In genomic region chr9:91419222-91420191, GRCh38 we compare ENCODE assay signal across 8 cellular contexts. TPM values are rescaled to one million over a fixed set of nuclear protein-coding genes. Genes with fewer than 3 reads are reported as not detected.
DNase-seq lines count a peak whose midpoint lies in the region; ATAC-seq and TF ChIP-seq lines count a peak whose summit lies in the region.

No MANE protein-coding gene starts in this region.

- H3K9me3 ChIP-seq in heart left ventricle = no peaks in the 10 kb centered on the region

- H3K27ac ChIP-seq in heart left ventricle = peak overlapping the region in 10 of 12 donors; percentile 30 to 97 (median 90)

- H3K9me3 Mint-ChIP-seq in activated CD4-positive, alpha-beta memory T cell treated with anti-CD3 and anti-CD28 coated beads for 36 hours = no peaks in the 10 kb centered on the region
- no peaks in the 10 kb centered on the region for H3K9me3 Mint-ChIP-seq in stimulated activated memory B cell treated with anti-CD40 and anti-IgM and Interleukin-4, amounts not matched to agents 10 μg/mL and 1 μg/mL and 100 μg/mL, for 72 hours

- peak overlapping the region; percentile 87 for H3K27ac Mint-ChIP-seq in activated CD4-positive, alpha-beta memory T cell treated with anti-CD3 and anti-CD28 coated beads for 36 hours
- H3K27ac Mint-ChIP-seq in stimulated activated memory B cell treated with anti-CD40 and anti-IgM and Interleukin-4, amounts not matched to agents 10 μg/mL and 1 μg/mL and 100 μg/mL, for 72 hours = peak overlapping the region; percentile 37

- TF ChIP-seq CTCF in heart left ventricle (IDR thresholded peaks at IDR 0.05) = no peak

- CTCF ChIA-PET in activated CD4-positive, alpha-beta memory T cell treated with anti-CD3 and anti-CD28 coated beads for 36 hours (lab: Charles Lee) = interaction anchor here (0.7 to 1.1 kb wide), 2 partner anchors 61 to 211 kb away, joined by 4 read pairs; no protein-coding TSS in a partner anchor

- no peak for TF ChIP-seq POLR2A in heart left ventricle (IDR thresholded peaks at IDR 0.05)

- intact Hi-C loops in activated CD4-positive, alpha-beta memory T cell treated with anti-CD3 and anti-CD28 coated beads for 36 hours (cut with micrococcal nuclease) = loop anchor here (1.0 to 5.0 kb wide), 9 partner anchors 60 to 371 kb away; no protein-coding TSS in a partner anchor
- intact Hi-C loops in heart left ventricle (cut with DNase I) = loop anchor here (5.0 to 10.0 kb wide), 14 partner anchors 55 to 502 kb away; partner anchors contain the start of gene AUH (in 8 of the 10)

- no peaks in the 10 kb centered on the region for H3K36me3 ChIP-seq in heart left ventricle

- peaks cover 0 to 76% (median 37%) of the 10 kb centered on the region in 12 donors for H3K4me1 ChIP-seq in heart left ventricle

- POLR2A ChIA-PET in activated CD4-positive, alpha-beta memory T cell treated with anti-CD3 and anti-CD28 coated beads for 36 hours (lab: Charles Lee) = interaction anchor here (0.9 to 8.6 kb wide), 9 partner anchors 22 to 347 kb away, joined by 3 to 83 read pairs (median 4); partner anchors contain the start of gene AUH

- H3K4me1 Mint-ChIP-seq in activated CD4-positive, alpha-beta memory T cell treated with anti-CD3 and anti-CD28 coated beads for 36 hours (ENCODE audit: low read depth) = peaks cover 67% of the 10 kb centered on the region
- peaks cover 64% of the 10 kb centered on the region for H3K4me1 Mint-ChIP-seq in stimulated activated memory B cell treated with anti-CD40 and anti-IgM and Interleukin-4, amounts not matched to agents 10 μg/mL and 1 μg/mL and 100 μg/mL, for 72 hours

- DNase-seq in stimulated activated CD4-positive, alpha-beta T cell treated with anti-CD3 and anti-CD28 coated beads, Interleukin-1b, Interleukin-23, amount 100 ng/mL, for 48 hours = peak; percentile 73
- no peak for DNase-seq in stimulated activated CD4-positive, alpha-beta T cell treated with anti-CD3 and anti-CD28 coated beads, Interleukin-4, amount 100 ng/mL, for 1 hour
- DNase-seq in activated CD4-positive, alpha-beta memory T cell treated with anti-CD3 and anti-CD28 coated beads for 36 hours = peak; percentile 74
- peak in 3 of 5 donors; percentile 18 to 80 (median 41) for DNase-seq in heart left ventricle
- no peak for DNase-seq in NCI-H187 (lab: John Stamatoyannopoulos, UW)
- DNase-seq in COLO668 (lab: John Stamatoyannopoulos, UW; ENCODE audit: unreplicated experiment) = no peak

- peaks cover 37% of the 10 kb centered on the region for H3K36me3 Mint-ChIP-seq in activated CD4-positive, alpha-beta memory T cell treated with anti-CD3 and anti-CD28 coated beads for 36 hours
- H3K36me3 Mint-ChIP-seq in stimulated activated memory B cell treated with anti-CD40 and anti-IgM and Interleukin-4, amounts not matched to agents 10 μg/mL and 1 μg/mL and 100 μg/mL, for 72 hours = peaks cover 29% of the 10 kb centered on the region

- peak overlapping the region in 2 of 12 donors; percentile 10 to 28 for H3K4me3 ChIP-seq in heart left ventricle

- 52 to 63% (median 59%) methylated on average over 10 of the region's 10 CpGs for WGBS in heart left ventricle, 4 donors

- ATAC-seq in heart left ventricle (peak in 2 of 4 donors; percentile 19 to 34), GM19328 (IDR thresholded peaks at IDR 0.05; ENCODE audit: unreplicated experiment) (no peak)
- ATAC-seq in stimulated activated memory B cell treated with anti-CD40 and anti-IgM and Interleukin-4, amounts not matched to agents 10 μg/mL and 1 μg/mL and 100 μg/mL, for 72 hours = no peak

- no peaks in the 10 kb centered on the region for H3K27me3 ChIP-seq in heart left ventricle

- H3K27me3 Mint-ChIP-seq in activated CD4-positive, alpha-beta memory T cell treated with anti-CD3 and anti-CD28 coated beads for 36 hours = peaks cover 8% of the 10 kb centered on the region
- no peaks in the 10 kb centered on the region for H3K27me3 Mint-ChIP-seq in stimulated activated memory B cell treated with anti-CD40 and anti-IgM and Interleukin-4, amounts not matched to agents 10 μg/mL and 1 μg/mL and 100 μg/mL, for 72 hours

- peak overlapping the region; percentile 79 for H3K4me3 Mint-ChIP-seq in activated CD4-positive, alpha-beta memory T cell treated with anti-CD3 and anti-CD28 coated beads for 36 hours
- peak overlapping the region; percentile 9 for H3K4me3 Mint-ChIP-seq in stimulated activated memory B cell treated with anti-CD40 and anti-IgM and Interleukin-4, amounts not matched to agents 10 μg/mL and 1 μg/mL and 100 μg/mL, for 72 hours

RNA-seq across cellular contexts. Expression of gene NFIL3, which starts 4.1 kb away (rescaled TPM):
- total RNA-seq in activated CD4-positive, alpha-beta memory T cell treated with anti-CD3 and anti-CD28 coated beads for 36 hours = 100 to 1,000 TPM; 102 to 104 TPM
- total RNA-seq in heart left ventricle = 10 to 100 TPM; 20.1 to 35.9 (median 24.7) TPM
- 10 to 100 TPM; 13.1 to 33.3 TPM for polyA plus RNA-seq in heart left ventricle

RNA-seq across cellular contexts. Expression of gene AUH, which starts 57.8 kb away (rescaled TPM):
- 10 to 100 TPM; 38.8 to 40.9 TPM for total RNA-seq in activated CD4-positive, alpha-beta memory T cell treated with anti-CD3 and anti-CD28 coated beads for 36 hours
- total RNA-seq in heart left ventricle = 10 to 100 TPM; 28.5 to 54.7 (median 39.7) TPM
- 10 to 100 TPM; 19.0 to 28.8 TPM for polyA plus RNA-seq in heart left ventricle

Comparison
In these comparisons a context has a peak if more than half of its experiments do, and no peak if none do; other contexts are left out.
1. DNase-seq: peak in stimulated activated CD4-positive, alpha-beta T cell treated with anti-CD3 and anti-CD28 coated beads, Interleukin-1b, Interleukin-23, amount 100 ng/mL, for 48 hours (single experiment), activated CD4-positive, alpha-beta memory T cell treated with anti-CD3 and anti-CD28 coated beads for 36 hours (single experiment) and heart left ventricle (3 of 5); none in stimulated activated CD4-positive, alpha-beta T cell treated with anti-CD3 and anti-CD28 coated beads, Interleukin-4, amount 100 ng/mL, for 1 hour (single experiment), NCI-H187 (0 of 2) and COLO668 (single experiment).